In genomic region chr3:48240711-48241491, GRCh38 we compare ENCODE assay signal across 8 cellular contexts. TPM values are rescaled to one million over a fixed set of nuclear protein-coding genes. Genes with fewer than 3 reads are reported as not detected.
DNase-seq lines count a peak whose midpoint lies in the region; ATAC-seq and TF ChIP-seq lines count a peak whose summit lies in the region.

ZNF589 (plus strand) TSS chr3:48241104; CDS start chr3:48241172, 68 bp downstream.

- H3K9me3 Mint-ChIP-seq in activated naive CD8-positive, alpha-beta T cell treated with anti-CD3 and anti-CD28 coated beads, Interleukin-2, amount 50 U/mL, for 24 hours = no peaks in the 10 kb centered on the region
- H3K9me3 Mint-ChIP-seq in progenitor cell of endocrine pancreas (ENCODE audit: low read depth) = no peaks in the 10 kb centered on the region

- H3K27ac Mint-ChIP-seq in activated naive CD8-positive, alpha-beta T cell treated with anti-CD3 and anti-CD28 coated beads, Interleukin-2, amount 50 U/mL, for 24 hours = peak within 1 kb of the TSS; percentile 85
- H3K27ac Mint-ChIP-seq in progenitor cell of endocrine pancreas = peak within 1 kb of the TSS; percentile 89

- TF ChIP-seq POLR2A in heart left ventricle (IDR thresholded peaks at IDR 0.05) = peak in 1 of 2 donors; percentile 79

- H3K27me3 ChIP-seq in heart left ventricle = no peaks in the 10 kb centered on the region

- intact Hi-C loops in heart left ventricle (cut with DNase I) = loop anchor here in 1 of 10 donors (10.0 kb wide), 1 partner anchor 46 kb away; no protein-coding TSS in a partner anchor

- H3K27ac ChIP-seq in heart left ventricle = peak within 1 kb of the TSS; percentile 22 to 89 (median 76)

- peak within 1 kb of the TSS; percentile 88 for H3K4me3 Mint-ChIP-seq in activated naive CD8-positive, alpha-beta T cell treated with anti-CD3 and anti-CD28 coated beads, Interleukin-2, amount 50 U/mL, for 24 hours
- peak within 1 kb of the TSS; percentile 85 for H3K4me3 Mint-ChIP-seq in progenitor cell of endocrine pancreas (ENCODE audit: low read depth)

- no peaks in the 10 kb centered on the region for H3K27me3 Mint-ChIP-seq in activated naive CD8-positive, alpha-beta T cell treated with anti-CD3 and anti-CD28 coated beads, Interleukin-2, amount 50 U/mL, for 24 hours
- H3K27me3 Mint-ChIP-seq in progenitor cell of endocrine pancreas = no peaks in the 10 kb centered on the region

- peak; percentile 93 for ATAC-seq in HG02678 (IDR thresholded peaks at IDR 0.05; ENCODE audit: unreplicated experiment)
- peak; percentile 99 for ATAC-seq in activated naive CD8-positive, alpha-beta T cell treated with anti-CD3 and anti-CD28 coated beads, Interleukin-2, amount 50 U/mL, for 24 hours
- ATAC-seq in heart left ventricle = peak; percentile 92 to 97 (median 97)

- 4 to 8% (median 5%) methylated on average over 30 to 57 of the region's 57 CpGs for WGBS in heart left ventricle, 4 donors

- H3K9me3 ChIP-seq in heart left ventricle = no peaks in the 10 kb centered on the region

- H3K4me1 ChIP-seq in heart left ventricle = peaks cover 0 to 28% (median 11%) of the 10 kb centered on the region in 12 donors

- H3K4me3 ChIP-seq in heart left ventricle = peak within 1 kb of the TSS; percentile 64 to 94 (median 81)

- TF ChIP-seq CTCF in GM12873 (IDR thresholded peaks at IDR 0.05; ENCODE audit: insufficient read depth, low read depth, low read length, missing control alignments) (peak; percentile 46), heart left ventricle (IDR thresholded peaks at IDR 0.05) (peak in 7 of 12 donors; percentile 16 to 55 (median 25)), progenitor cell of endocrine pancreas (IDR thresholded peaks at IDR 0.05; ENCODE audit: unreplicated experiment) (peak; percentile 29)

- H3K36me3 ChIP-seq in heart left ventricle = no peaks in the 10 kb centered on the region

- H3K36me3 Mint-ChIP-seq in activated naive CD8-positive, alpha-beta T cell treated with anti-CD3 and anti-CD28 coated beads, Interleukin-2, amount 50 U/mL, for 24 hours (ENCODE audit: low read depth) = peaks cover 5% of the 10 kb centered on the region
- H3K36me3 Mint-ChIP-seq in progenitor cell of endocrine pancreas (ENCODE audit: insufficient read depth) = peaks cover 2% of the 10 kb centered on the region

- H3K4me1 Mint-ChIP-seq in activated naive CD8-positive, alpha-beta T cell treated with anti-CD3 and anti-CD28 coated beads, Interleukin-2, amount 50 U/mL, for 24 hours = peaks cover 37% of the 10 kb centered on the region
- peaks cover 8% of the 10 kb centered on the region for H3K4me1 Mint-ChIP-seq in progenitor cell of endocrine pancreas (ENCODE audit: low read depth)

- peak; percentile 81 for DNase-seq in NCI-H1105 treated with DMSO at 0.1 percent for 48 hours (lab: John Stamatoyannopoulos, UW)
- DNase-seq in SW 1271 (lab: John Stamatoyannopoulos, UW) = peak; percentile 66 to 83
- peak; percentile 97 for DNase-seq in activated naive CD8-positive, alpha-beta T cell treated with anti-CD3 and anti-CD28 coated beads, Interleukin-2, amount 50 U/mL, for 24 hours
- peak; percentile 89 to 93 (median 93) for DNase-seq in heart left ventricle
- DNase-seq in progenitor cell of endocrine pancreas (ENCODE audit: low spot score, unreplicated experiment) = peak; percentile 83
- peak; percentile 90 for DNase-seq in ureter (ENCODE audit: low spot score)

RNA-seq across cellular contexts. Expression of gene ZNF589, which starts in this region (rescaled TPM):
- total RNA-seq in heart left ventricle (1 to 10 TPM; 2.7 to 7.5 (median 4.8) TPM), progenitor cell of endocrine pancreas (28.5 and 30.4 TPM in 2 replicates), ureter (18.1 TPM)
- 1 to 10 TPM; 3.0 to 3.9 TPM for polyA plus RNA-seq in heart left ventricle

Comparison
In these comparisons a context has a peak if more than half of its experiments do, and no peak if none do; other contexts are left out.
1. Peak in every context shown above with its lines: DNase-seq, ATAC-seq, H3K4me3 ChIP-seq and H3K27ac ChIP-seq.